In the genomic region with DNA sequence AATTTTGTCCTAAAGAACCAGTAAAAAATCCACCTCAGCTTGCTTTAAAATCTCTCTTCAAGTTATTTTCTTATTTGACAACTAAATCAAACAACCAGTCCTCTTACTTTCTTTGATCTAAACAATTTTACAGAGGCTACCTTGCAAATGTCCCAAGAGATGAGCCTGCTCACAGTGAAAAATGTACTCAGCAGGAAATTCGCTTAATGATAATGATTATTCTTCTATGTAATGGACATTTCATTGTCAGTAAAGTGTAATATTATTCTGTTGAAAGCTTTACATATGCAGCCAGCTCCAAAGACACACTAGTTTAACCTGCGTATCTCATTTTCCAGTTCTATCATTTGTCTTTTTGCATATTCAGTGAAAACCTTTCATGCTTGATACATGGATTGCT, we compare ENCODE assay signal across 33 cellular contexts.
"Had no signal": no experiment of that assay in that cellular context is flagged by ENCODE, and none has a peak within 500 bp of the region (broad histone marks: within the 10 kb centered on the region; RNA-seq: fewer than 3 reads in every experiment).

No MANE protein-coding gene starts in this region.

- H3K9me3 ChIP-seq: adrenal gland, body of pancreas, breast epithelium had no signal

- ATAC-seq: activated CD8-positive, alpha-beta T cell treated with anti-CD3 and anti-CD28 coated beads for 36 hours; activated naive CD4-positive, alpha-beta T cell treated with anti-CD3 and anti-CD28 coated beads, Interleukin-2, amount 50 U/mL, for 72 hours; activated T-cell treated with anti-CD3 and anti-CD28 coated beads, Interleukin-2, amount 50 U/mL, for 4 hours; activated T-cell treated with anti-CD3 and anti-CD28 coated beads, Interleukin-2, amount 50 U/mL, for 72 hours; activated T-helper 17 cell treated with anti-CD3 and anti-CD28 coated beads, Interleukin-2, amount 50 U/mL, for 72 hours; body of pancreas had no signal

- H3K27me3 ChIP-seq: adrenal gland, body of pancreas, brain microvascular endothelial cell, breast epithelium had no signal

- H3K27ac ChIP-seq: adrenal gland, body of pancreas, brain microvascular endothelial cell, breast epithelium, VCaP had no signal

- FAIRE-seq: astrocyte, TTC549 had no signal

- H3K36me3 ChIP-seq: adrenal gland, brain microvascular endothelial cell, breast epithelium had no signal

- H3K4me3 ChIP-seq: adrenal gland, body of pancreas, breast epithelium had no signal

- DNase-seq: activated B cell treated with CpG ODN at 0.5 μM for 24 hours; activated CD4-positive, alpha-beta memory T cell treated with anti-CD3 and anti-CD28 coated beads for 36 hours; activated CD4-positive, alpha-beta T cell treated with anti-CD3 and anti-CD28 coated beads for 4 hours; activated CD4-positive, alpha-beta T cell treated with anti-CD3 and anti-CD28 coated beads, Interleukin-2, amount 10 ng/mL, durations not matched to agents 24 days and 14 days; activated CD4-positive, alpha-beta T cell treated with anti-CD3 and anti-CD28 coated beads, Interleukin-2, amount 50 U/mL, for 1 hour; activated CD4-positive, alpha-beta T cell treated with anti-CD3 and anti-CD28 coated beads, Interleukin-2, amount 50 U/mL, for 4 hours; activated CD4-positive, CD25-positive, alpha-beta regulatory T cell treated with anti-CD3 and anti-CD28 coated beads, Interleukin-2, amount 50 U/mL, for 72 hours; activated CD8-positive, alpha-beta memory T cell treated with anti-CD3 and anti-CD28 coated beads, Interleukin-2, amount 50 U/mL, for 4 hours; activated CD8-positive, alpha-beta T cell treated with anti-CD3 and anti-CD28 coated beads for 36 hours; activated effector memory CD4-positive, alpha-beta T cell treated with anti-CD3 and anti-CD28 coated beads, Interleukin-2, amount 50 U/mL, for 16 hours; activated gamma-delta T cell treated with Interleukin-2 at 50 U/mL for 16 hours; activated naive CD4-positive, alpha-beta T cell; activated naive CD4-positive, alpha-beta T cell treated with anti-CD3 and anti-CD28 coated beads for 36 hours; activated naive CD4-positive, alpha-beta T cell treated with anti-CD3 and anti-CD28 coated beads, Interleukin-2, amount 50 U/mL, for 16 hours; activated naive CD8-positive, alpha-beta T cell treated with anti-CD3 and anti-CD28 coated beads for 36 hours; activated T-cell treated with anti-CD3 and anti-CD28 coated beads for 4 hours; activated T-cell treated with anti-CD3 and anti-CD28 coated beads, Interleukin-2, amount 50 U/mL, for 1 hour; activated T-cell treated with anti-CD3 and anti-CD28 coated beads, Interleukin-2, amount 50 U/mL, for 4 hours; activated T-cell treated with anti-CD3 and anti-CD28 coated beads, Interleukin-2, amount 50 U/mL, for 72 hours; adrenal gland; amniotic stem cell; aorta; body of pancreas; brain microvascular endothelial cell; central memory CD4-positive, alpha-beta T cell; T-helper 2 cell; T-helper 9 cell had no signal

- H3K4me1 ChIP-seq: adrenal gland, body of pancreas, breast epithelium had no signal
